Comparison of ENCODE assay signal across 9 cellular contexts in genomic region chr7:103989785-103990775, GRCh38. TPM values are rescaled to one million over a fixed set of nuclear protein-coding genes. Genes with fewer than 3 reads are reported as not detected.
DNase-seq lines count a peak whose midpoint lies in the region; ATAC-seq and TF ChIP-seq lines count a peak whose summit lies in the region.
"Had no signal": no experiment of that assay in that cellular context is flagged by ENCODE, and none has a peak within 500 bp of the region (broad histone marks: within the 10 kb centered on the region; RNA-seq: fewer than 3 reads in every experiment).

No MANE protein-coding gene starts in this region.

- H3K4me1 ChIP-seq in heart left ventricle (peaks cover 0 to 23% (median 3%) of the 10 kb centered on the region in 12 donors), right lobe of liver (peaks cover 0 to 8% (median 4%) of the 10 kb centered on the region in 4 donors), tibial nerve (peaks cover 0 to 25% (median 0%) of the 10 kb centered on the region in 4 donors)

- peaks cover 7 to 80% (median 41%) of the 10 kb centered on the region in 9 donors for H3K27me3 ChIP-seq in heart left ventricle
- H3K27me3 ChIP-seq in right lobe of liver = no peaks in the 10 kb centered on the region
- peaks cover 0 to 10% of the 10 kb centered on the region in 2 donors for H3K27me3 ChIP-seq in tibial nerve

- TF ChIP-seq CTCF in heart left ventricle (IDR thresholded peaks at IDR 0.05) (no peak), right lobe of liver (IDR thresholded peaks at IDR 0.05) (peak in 3 of 4 donors; percentile 22 to 36 (median 26)), tibial nerve (IDR thresholded peaks at IDR 0.05) (peak in 4 of 5 experiments; percentile 10 to 24 (median 14))

- peak in 1 of 2 donors; percentile 36 for TF ChIP-seq EP300 in tibial nerve (IDR thresholded peaks at IDR 0.05)

- H3K27ac ChIP-seq in heart left ventricle (no peak overlapping the region), right lobe of liver (peak overlapping the region; percentile 66 to 81 (median 68)), tibial nerve (peak overlapping the region; percentile 86 to 95 (median 91))
- H3K27ac ChIP-seq: body of pancreas had no signal

- intact Hi-C loops in heart left ventricle (cut with DNase I) = no loop called here
- intact Hi-C loops in Right ventricle myocardium superior (cut with DNase I) = no loop called here
- intact Hi-C loops in right lobe of liver (cut with DNase I) = no loop called here

- H3K4me3 ChIP-seq in heart left ventricle (peak overlapping the region; percentile 21 to 56 (median 42)), right lobe of liver (peak overlapping the region; percentile 54 to 60 (median 56)), tibial nerve (peak overlapping the region; percentile 55 to 71 (median 58))

- DNase-seq in heart left ventricle (no peak), Right ventricle myocardium superior (no peak), NCI-H510A (lab: John Stamatoyannopoulos, UW) (peak; percentile 16), cerebellar cortex (ENCODE audit: low spot score) (peak; percentile 69), right lobe of liver (peak; percentile 49 to 65 (median 63)), tibial nerve (ENCODE audit: low spot score in 2 of 2) (no peak)

- ATAC-seq in heart left ventricle (no peak), Right ventricle myocardium superior (ENCODE audit: poor library complexity) (no peak), right lobe of liver (peak; percentile 67 to 79 (median 71)), HG03280 (IDR thresholded peaks at IDR 0.05; ENCODE audit: unreplicated experiment) (no peak), HG03571 (IDR thresholded peaks at IDR 0.05; ENCODE audit: unreplicated experiment) (no peak)

- H3K36me3 ChIP-seq in heart left ventricle (no peaks in the 10 kb centered on the region), right lobe of liver (no peaks in the 10 kb centered on the region), tibial nerve (no peaks in the 10 kb centered on the region)

- no peaks in the 10 kb centered on the region for H3K9me3 ChIP-seq in heart left ventricle
- no peaks in the 10 kb centered on the region for H3K9me3 ChIP-seq in right lobe of liver
- H3K9me3 ChIP-seq in tibial nerve = no peaks in the 10 kb centered on the region
- H3K9me3 ChIP-seq: body of pancreas had no signal

- WGBS in heart left ventricle, 4 donors = 0 to 1% (median 1%) methylated on average over 32 to 82 of the region's 82 CpGs
- under 1% methylated on average over 39 of the region's 82 CpGs for WGBS in right lobe of liver (ENCODE audit: insufficient coverage, low coverage, low lambda C conversion rate, missing lambda C conversion rate)
- WGBS in tibial nerve, 2 donors = 1% methylated on average over 30 to 51 of the region's 82 CpGs

- TF ChIP-seq POLR2A in heart left ventricle (IDR thresholded peaks at IDR 0.05) (no peak), right lobe of liver (IDR thresholded peaks at IDR 0.05) (no peak), tibial nerve (IDR thresholded peaks at IDR 0.05) (peak in 1 of 2 donors; percentile 56)

RNA-seq across cellular contexts. Expression of gene RELN, which starts 0.6 kb away (rescaled TPM):
- 1 to 10 TPM in 5 of 9 donors, under 1 TPM in 4; 0.16 to 3.5 (median 1.3) TPM for total RNA-seq in heart left ventricle
- polyA plus RNA-seq in heart left ventricle = 1 to 10 TPM in 1 of 2 donors, under 1 TPM in 1; 0.46 to 1.7 TPM
- 0.56 TPM for total RNA-seq in Right ventricle myocardium superior
- total RNA-seq in right lobe of liver = 10 to 100 TPM; 11.9 to 35.7 (median 18.9) TPM
- total RNA-seq in tibial nerve = 100 to 1,000 TPM in 2 of 4 donors, 10 to 100 TPM in 2; 80.4 to 117 (median 102) TPM

Comparison
In these comparisons a context has a peak if more than half of its experiments do, and no peak if none do; other contexts are left out.
1. ATAC-seq: peak in right lobe of liver (4 of 4); none in heart left ventricle (0 of 4), Right ventricle myocardium superior (single experiment), HG03280 (single experiment) and HG03571 (single experiment).
2. DNase-seq: peak in NCI-H510A (single experiment), cerebellar cortex (single experiment) and right lobe of liver (3 of 3); none in heart left ventricle (0 of 5), Right ventricle myocardium superior (single experiment) and tibial nerve (0 of 2).
3. H3K27ac ChIP-seq: peak in right lobe of liver (3 of 3) and tibial nerve (4 of 4); none in heart left ventricle (0 of 12).
4. CTCF ChIP-seq: peak in right lobe of liver (3 of 4) and tibial nerve (4 of 5); none in heart left ventricle (0 of 12).
5. Peak in every context shown above with its lines, with median percentiles within 50 percentile points of each other: H3K4me3 ChIP-seq.